24 cellular contexts compared by ENCODE assay signal in the genomic region with DNA sequence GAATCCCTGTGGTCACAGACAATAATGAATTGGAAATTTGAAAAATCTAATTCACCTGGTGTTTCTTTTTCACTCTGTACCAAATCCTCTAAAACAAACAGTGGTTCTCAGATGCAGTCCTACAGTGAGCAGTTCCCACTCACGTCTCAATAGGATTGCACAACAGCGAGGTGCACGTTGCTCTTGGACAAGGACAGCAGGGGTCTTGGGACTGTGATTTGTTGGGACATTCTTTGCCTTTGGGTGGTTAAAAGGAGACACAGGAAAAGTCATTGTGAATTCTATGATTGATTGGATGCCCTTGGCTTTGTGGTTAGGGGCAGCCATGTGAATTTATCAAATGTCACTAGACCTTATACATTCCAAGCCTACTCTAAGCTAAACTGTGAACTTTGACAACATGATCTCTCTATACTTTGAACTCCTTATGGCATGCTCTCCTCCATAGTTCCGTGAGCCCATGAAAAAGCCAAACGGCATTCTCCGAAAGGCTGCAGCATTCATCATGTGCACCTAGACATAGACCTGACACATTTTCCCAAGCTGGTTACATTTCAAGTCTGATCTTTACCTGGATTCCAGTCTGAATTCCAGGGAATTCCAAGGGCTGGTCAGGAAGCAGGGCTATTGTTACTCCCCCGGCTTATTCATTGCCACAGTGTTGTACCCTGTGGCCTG. TPM values are rescaled to one million over a fixed set of nuclear protein-coding genes. Genes with fewer than 3 reads are reported as not detected.
DNase-seq lines count a peak whose midpoint lies in the region; ATAC-seq, FAIRE-seq and TF ChIP-seq lines count a peak whose summit lies in the region.
"Had no signal": no experiment of that assay in that cellular context is flagged by ENCODE, and none has a peak within 500 bp of the region (broad histone marks: within the 10 kb centered on the region; RNA-seq: fewer than 3 reads in every experiment).

No MANE protein-coding gene starts in this region.

- no peaks in the 10 kb centered on the region for H3K36me3 ChIP-seq in K562 (ENCODE audit: control insufficient read depth, insufficient read depth, low read length)
- no peaks in the 10 kb centered on the region for H3K36me3 ChIP-seq in neural progenitor cell
- H3K36me3 ChIP-seq in kidney (ENCODE audit: control insufficient read depth in 1 of 2, insufficient read depth in 2 of 2, low read length in 2 of 2), result no peaks in the 10 kb centered on the region
- H3K36me3 ChIP-seq: BLaER1, Peyer's patch, SJSA1 had no signal

- CTCF ChIA-PET in K562 (lab: Yijun Ruan, JAX; ENCODE audit: low intra/inter-chr PET ratio), result no interaction called here

- no TSS peak for BruUV-seq in K562 (replicated peaks; lab: Mats Ljungman, UMichigan)

- H2AFZ ChIP-seq in K562 (ENCODE audit: low read depth, low read length) (no peak overlapping the region), neural progenitor cell (replicated peaks) (no peak overlapping the region)

- POLR2A ChIA-PET in K562 (lab: Yijun Ruan, JAX), result no interaction called here

- FAIRE-seq in K562 (lab: Jason Lieb, UNC) (no peak), kidney (lab: Jason Lieb, UNC) (no peak)
- FAIRE-seq: H54 had no signal

- H3K9me3 Mint-ChIP-seq in neural progenitor cell, result peaks cover 2% of the 10 kb centered on the region
- H3K9me3 Mint-ChIP-seq: CD4-positive, alpha-beta T cell had no signal

- in situ Hi-C loops in K562 (cut with MboI), result loop anchor here (25.0 kb wide), 1 partner anchor 529 kb away; no protein-coding TSS in a partner anchor

- H3K27ac ChIP-seq in K562 (ENCODE audit: extremely low read depth, low read depth, low read length), result no peak overlapping the region
- H3K27ac ChIP-seq in neural progenitor cell, result no peak overlapping the region
- no peak overlapping the region for H3K27ac ChIP-seq in kidney (ENCODE audit: low read depth in 2 of 2, low read length in 2 of 2)
- H3K27ac ChIP-seq: BLaER1, HL-60, SJSA1 had no signal

- TF ChIP-seq RAD21 in K562 (CRISPR knock-in tag; conservative IDR thresholded peaks at IDR 0.05 in 1 of 2, IDR thresholded peaks at IDR 0.05 in 1 of 2), result no peak

- H3K9ac ChIP-seq in K562 (ENCODE audit: insufficient read depth in 1 of 2, low read depth in 2 of 2, low read length in 2 of 2) (no peak overlapping the region), neural progenitor cell (no peak overlapping the region), kidney (ENCODE audit: low read length in 2 of 2) (no peak overlapping the region)
- H3K9ac ChIP-seq: BLaER1 had no signal

- no peaks in the 10 kb centered on the region for H3K36me3 Mint-ChIP-seq in neural progenitor cell

- no peak overlapping the region for H3K4me2 ChIP-seq in K562 (ENCODE audit: insufficient read depth, low read length)
- no peak overlapping the region for H3K4me2 ChIP-seq in neural progenitor cell
- H3K4me2 ChIP-seq: BLaER1 had no signal

- no peaks in the 10 kb centered on the region for H3K9me3 ChIP-seq in K562 (replicated peaks; ENCODE audit: control insufficient read depth, insufficient read depth, low read depth, low read length)
- no peaks in the 10 kb centered on the region for H3K9me3 ChIP-seq in neural progenitor cell (ENCODE audit: low read depth)
- no peaks in the 10 kb centered on the region for H3K9me3 ChIP-seq in kidney (ENCODE audit: control insufficient read depth in 1 of 2, low read length in 2 of 2)
- H3K9me3 ChIP-seq: BLaER1, Peyer's patch, SJSA1 had no signal

- no peaks in the 10 kb centered on the region for H3K9me1 ChIP-seq in K562 (ENCODE audit: control insufficient read depth, insufficient read depth, low read length)

- ATAC-seq in K562 (no peak), HG02678 (IDR thresholded peaks at IDR 0.05; ENCODE audit: unreplicated experiment) (no peak), GM21381 (IDR thresholded peaks at IDR 0.05; ENCODE audit: unreplicated experiment) (no peak), GM21576 (IDR thresholded peaks at IDR 0.05; ENCODE audit: unreplicated experiment) (no peak)

- DNase-seq in K562 (ENCODE audit: extremely low read depth in 1 of 4, low spot score in 3 of 4) (no peak), kidney glomerular epithelial cell (lab: John Stamatoyannopoulos, UW) (peak; percentile 34), neural progenitor cell (ENCODE audit: low spot score) (no peak), kidney (no peak)
- DNase-seq: CD4-positive, alpha-beta T cell; COR-L47; DMS 273 treated with DMSO at 0.1 percent for 48 hours; DMS79 treated with DMSO at 0.1 percent for 48 hours; NCI-H1105; NCI-H146; NCI-H2029; NCI-H226; NCI-H524; NCI-H82 had no signal

- intact Hi-C loops in K562 (cut with micrococcal nuclease), result no loop called here
- intact Hi-C loops in kidney (cut with DNase I), result no loop called here

- no peak for TF ChIP-seq EP300 in K562 (IDR thresholded peaks at IDR 0.05; ENCODE audit: low read length)

- under 1% methylated on average over 7 of the region's 7 CpGs for WGBS in K562 (ENCODE audit: insufficient coverage, low coverage, missing lambda C conversion rate)

- H3K4me1 Mint-ChIP-seq in neural progenitor cell, result peaks cover 14% of the 10 kb centered on the region

- H3K27me3 ChIP-seq in K562 (ENCODE audit: control insufficient read depth in 2 of 2, insufficient read depth in 2 of 2, low read length in 2 of 2) (peaks cover 18 to 59% of the 10 kb centered on the region in 2 experiments; a peak in 4 of 5 replicates), neural progenitor cell (no peaks in the 10 kb centered on the region)
- H3K27me3 ChIP-seq: BLaER1, Peyer's patch had no signal

- no peak overlapping the region for H3K4me3 ChIP-seq in K562
- no peak overlapping the region for H3K4me3 ChIP-seq in neural progenitor cell
- H3K4me3 ChIP-seq in kidney (ENCODE audit: low read length in 2 of 2), result no peak overlapping the region
- H3K4me3 ChIP-seq: BLaER1, Peyer's patch, SJSA1 had no signal

- H3K4me1 ChIP-seq in K562 (replicated peaks in 1 of 2; ENCODE audit: control insufficient read depth in 2 of 2, insufficient read depth in 2 of 2, low read length in 2 of 2) (no peaks in the 10 kb centered on the region), neural progenitor cell (peaks cover 4% of the 10 kb centered on the region), kidney (ENCODE audit: control insufficient read depth in 1 of 2, insufficient read depth in 1 of 2, low read depth in 1 of 2, low read length in 2 of 2) (peaks cover 0 to 6% of the 10 kb centered on the region in 2 donors)
- H3K4me1 ChIP-seq: BLaER1, Peyer's patch, SJSA1 had no signal

- H3K27me3 Mint-ChIP-seq in neural progenitor cell (ENCODE audit: insufficient read depth, low read depth), result peaks cover 2% of the 10 kb centered on the region

- TF ChIP-seq CTCF in K562 (IDR thresholded peaks at IDR 0.05 in 2 of 3, conservative IDR thresholded peaks at IDR 0.05 in 1 of 3; ENCODE audit: insufficient read depth in 2 of 3, low read depth in 1 of 3, low read length in 3 of 3), result no peak
- TF ChIP-seq CTCF in neural progenitor cell (IDR thresholded peaks at IDR 0.05), result no peak
- no peak for TF ChIP-seq CTCF in kidney (IDR thresholded peaks at IDR 0.05; ENCODE audit: borderline replicate concordance, extremely low read depth, insufficient read depth)

- H3K27ac Mint-ChIP-seq in neural progenitor cell, result peak overlapping the region; percentile 51
- H3K27ac Mint-ChIP-seq: CD4-positive, alpha-beta T cell had no signal

- no peaks in the 10 kb centered on the region for H3K79me2 ChIP-seq in K562 (ENCODE audit: control insufficient read depth, insufficient read depth, low read length)
- no peaks in the 10 kb centered on the region for H3K79me2 ChIP-seq in neural progenitor cell (ENCODE audit: low read depth)

- no peak overlapping the region for H3K4me3 Mint-ChIP-seq in neural progenitor cell
- H3K4me3 Mint-ChIP-seq: CD4-positive, alpha-beta T cell had no signal

- TF ChIP-seq POLR2A in K562 (conservative IDR thresholded peaks at IDR 0.05), result no peak

- no peaks in the 10 kb centered on the region for H3F3A ChIP-seq in neural progenitor cell (ENCODE audit: low read depth)

- H4K20me1 ChIP-seq in K562 (replicated peaks; ENCODE audit: control insufficient read depth, insufficient read depth, low read length), result peaks cover 8% of the 10 kb centered on the region; the same call in 1 of the 2 replicates
- H4K20me1 ChIP-seq in neural progenitor cell (ENCODE audit: low read depth), result no peaks in the 10 kb centered on the region
- H4K20me1 ChIP-seq: BLaER1 had no signal

RNA-seq across cellular contexts. Expression of a gene that starts 0.6 kb away (rescaled TPM):
- total RNA-seq in K562 (2011; cell fraction: chromatin; rRNA removed; ENCODE audit: low replicate concordance), result not detected in 2 replicates
- total RNA-seq in K562 (2011; cell fraction: nucleolus; rRNA removed), result not detected in 2 replicates
- not detected in 2 replicates for total RNA-seq in K562 (2011; cell fraction: nucleoplasm; rRNA removed)
- total RNA-seq in K562 (2014; rRNA removed) (not detected in 2 replicates), K562 (2014; rRNA removed; fragmentation: Illumina TruSeq; extraction: Trizol) (not detected in 2 replicates), K562 (2015; rRNA removed; fragmentation: Illumina TruSeq; extraction: Trizol) (not detected in 2 replicates), K562 (2021) (not detected in 2 replicates), neural progenitor cell (ENCODE audit: low replicate concordance) (0.28 TPM in 1 of 2 replicates, not detected in the other), kidney (not detected)
- polyA plus RNA-seq in K562 (2011; rRNA removed) (not detected in 2 replicates), K562 (2014; fragmentation: Illumina TruSeq; extraction: Trizol) (not detected in 2 replicates), K562 (2014; fragmentation: Nextera tagmentation; extraction: Ambion mirVana) (not detected), K562 (2014; rRNA removed) (not detected in 2 replicates), kidney (ENCODE audit: insufficient read depth, low read depth, low replicate concordance) (0.56 TPM)
- polyA plus RNA-seq in K562 (2011; cell fraction: cytosol; rRNA removed), result not detected in 2 replicates
- polyA plus RNA-seq in K562 (2011; cell fraction: nucleus; rRNA removed), result not detected in 2 replicates
- not detected in 2 replicates for polyA plus RNA-seq in K562 (2012)
- not detected in 2 replicates for polyA minus RNA-seq in K562 (2011; rRNA and poly(A)+ RNA removed)
- not detected in 2 replicates for polyA minus RNA-seq in K562 (2011; cell fraction: cytosol; rRNA and poly(A)+ RNA removed)
- polyA minus RNA-seq in K562 (2011; cell fraction: nucleus; rRNA and poly(A)+ RNA removed), result not detected in 2 replicates
- total RNA-seq: CD4-positive, alpha-beta T cell; OCI-LY7; SJSA1 had no signal

RNA-seq across cellular contexts. Expression of a gene that starts 33.1 kb away (rescaled TPM):
- total RNA-seq in K562 (2011; cell fraction: chromatin; rRNA removed; ENCODE audit: low replicate concordance), result not detected in 2 replicates
- not detected in 2 replicates for total RNA-seq in K562 (2011; cell fraction: nucleolus; rRNA removed)
- not detected in 2 replicates for total RNA-seq in K562 (2011; cell fraction: nucleoplasm; rRNA removed)
- not detected in 2 replicates for total RNA-seq in K562 (2014; rRNA removed)
- total RNA-seq in K562 (2014; rRNA removed; fragmentation: Illumina TruSeq; extraction: Trizol), result not detected in 2 replicates
- total RNA-seq in K562 (2015; rRNA removed; fragmentation: Illumina TruSeq; extraction: Trizol), result not detected in 2 replicates
- total RNA-seq in K562 (2021), result not detected in 2 replicates
- polyA plus RNA-seq in K562 (2011; rRNA removed), result not detected in 2 replicates
- polyA plus RNA-seq in K562 (2011; cell fraction: cytosol; rRNA removed), result not detected in 2 replicates
- not detected in 2 replicates for polyA plus RNA-seq in K562 (2011; cell fraction: nucleus; rRNA removed)
- polyA plus RNA-seq in K562 (2012), result not detected in 2 replicates
- not detected in 2 replicates for polyA plus RNA-seq in K562 (2014; fragmentation: Illumina TruSeq; extraction: Trizol)
- polyA plus RNA-seq in K562 (2014; fragmentation: Nextera tagmentation; extraction: Ambion mirVana), result not detected
- not detected in 2 replicates for polyA plus RNA-seq in K562 (2014; rRNA removed)
- polyA minus RNA-seq in K562 (2011; rRNA and poly(A)+ RNA removed), result not detected in 2 replicates
- polyA minus RNA-seq in K562 (2011; cell fraction: cytosol; rRNA and poly(A)+ RNA removed), result not detected in 2 replicates
- not detected in 2 replicates for polyA minus RNA-seq in K562 (2011; cell fraction: nucleus; rRNA and poly(A)+ RNA removed)
- total RNA-seq in neural progenitor cell (ENCODE audit: low replicate concordance), result not detected in 2 replicates
- total RNA-seq in kidney, result not detected
- polyA plus RNA-seq in kidney (ENCODE audit: insufficient read depth, low read depth, low replicate concordance), result not detected
- total RNA-seq: CD4-positive, alpha-beta T cell; HT-29; OCI-LY7; Peyer's patch; SJSA1 had no signal
